Comparison of ENCODE assay signal across 13 cellular contexts in the genomic region with DNA sequence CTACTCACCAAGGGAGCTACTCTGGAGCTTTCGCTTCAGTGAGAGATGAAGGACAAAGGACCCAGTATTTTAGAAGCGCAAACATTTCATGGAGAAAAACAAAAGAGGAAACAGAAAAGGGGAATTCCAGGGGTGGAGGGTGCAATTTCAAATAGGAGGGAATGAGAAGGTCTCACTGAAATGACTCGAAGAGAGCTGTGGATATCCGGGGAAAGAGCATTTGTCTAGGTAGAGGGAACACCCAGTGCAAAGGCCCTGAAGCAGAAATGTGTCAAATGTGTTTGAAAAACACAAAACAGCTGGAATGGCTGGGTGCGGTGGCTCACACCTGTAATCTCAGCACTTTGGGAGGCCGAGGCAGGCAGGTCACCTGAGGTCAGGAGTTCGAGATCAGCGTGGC. TPM values are rescaled to one million over a fixed set of nuclear protein-coding genes. Genes with fewer than 3 reads are reported as not detected.
DNase-seq lines count a peak whose midpoint lies in the region; ATAC-seq and TF ChIP-seq lines count a peak whose summit lies in the region.
"Had no signal": no experiment of that assay in that cellular context is flagged by ENCODE, and none has a peak within 500 bp of the region (broad histone marks: within the 10 kb centered on the region; RNA-seq: fewer than 3 reads in every experiment).

No MANE protein-coding gene starts in this region.

- ATAC-seq in HG03095 (IDR thresholded peaks at IDR 0.05; ENCODE audit: unreplicated experiment) = no peak
- ATAC-seq in HG02571 (IDR thresholded peaks at IDR 0.05; ENCODE audit: unreplicated experiment) = no peak
- ATAC-seq: foreskin keratinocyte had no signal

- H3K27ac Mint-ChIP-seq in activated naive CD8-positive, alpha-beta T cell treated with anti-CD3 and anti-CD28 coated beads for 36 hours = peak overlapping the region; percentile 11
- peak overlapping the region in 2 of 3 experiments; percentile 8 to 21 for H3K27ac Mint-ChIP-seq in nephron

- H3K9me3 Mint-ChIP-seq in activated naive CD8-positive, alpha-beta T cell treated with anti-CD3 and anti-CD28 coated beads for 36 hours = no peaks in the 10 kb centered on the region
- H3K9me3 Mint-ChIP-seq in nephron = no peaks in the 10 kb centered on the region

- DNase-seq in GM12865 (ENCODE audit: low read depth) = no peak
- no peak for DNase-seq in activated naive CD8-positive, alpha-beta T cell treated with anti-CD3 and anti-CD28 coated beads for 36 hours
- DNase-seq in ecto neural progenitor cell (ENCODE audit: low spot score) = no peak
- no peak for DNase-seq in effector CD8-positive, alpha-beta T cell (lab: John Stamatoyannopoulos, UW)
- DNase-seq: activated effector memory CD4-positive, alpha-beta T cell treated with Interleukin-2 at 50 U/mL for 16 hours; cortex of kidney; foreskin keratinocyte had no signal

- H3K36me3 Mint-ChIP-seq in activated naive CD8-positive, alpha-beta T cell treated with anti-CD3 and anti-CD28 coated beads for 36 hours = peaks cover 55% of the 10 kb centered on the region
- peaks cover 20% of the 10 kb centered on the region for H3K36me3 Mint-ChIP-seq in nephron (ENCODE audit: low read depth)

- no peak for TF ChIP-seq CTCF in 22Rv1 (IDR thresholded peaks at IDR 0.05)
- TF ChIP-seq CTCF in GM12865 (IDR thresholded peaks at IDR 0.05; ENCODE audit: insufficient read depth, low read depth, low read length, missing control alignments) = no peak
- no peak for TF ChIP-seq CTCF in nephron (IDR thresholded peaks at IDR 0.05; ENCODE audit: unreplicated experiment in 3 of 3)

- H3K4me1 Mint-ChIP-seq in activated naive CD8-positive, alpha-beta T cell treated with anti-CD3 and anti-CD28 coated beads for 36 hours = peaks cover 61% of the 10 kb centered on the region
- peaks cover 61% of the 10 kb centered on the region for H3K4me1 Mint-ChIP-seq in nephron

- peak overlapping the region; percentile 72 for H3K4me3 ChIP-seq in GM12865 (ENCODE audit: low read depth, low read length)
- H3K4me3 ChIP-seq: ovary had no signal

- no peaks in the 10 kb centered on the region for H3K27me3 Mint-ChIP-seq in activated naive CD8-positive, alpha-beta T cell treated with anti-CD3 and anti-CD28 coated beads for 36 hours
- H3K27me3 Mint-ChIP-seq in nephron (ENCODE audit: low read depth) = no peaks in the 10 kb centered on the region

- peak overlapping the region; percentile 99; the same call in 1 of the 2 replicates for H3K27ac ChIP-seq in 22Rv1
- H3K27ac ChIP-seq: foreskin keratinocyte, ovary had no signal

- H3K4me3 Mint-ChIP-seq in activated naive CD8-positive, alpha-beta T cell treated with anti-CD3 and anti-CD28 coated beads for 36 hours = peak overlapping the region; percentile 77
- peak overlapping the region; percentile 54 to 95 (median 80) for H3K4me3 Mint-ChIP-seq in nephron

RNA-seq across cellular contexts. Expression of a gene that starts 2.4 kb away (rescaled TPM):
- 100 to 1,000 TPM; 104 to 113 TPM for total RNA-seq in activated naive CD8-positive, alpha-beta T cell treated with anti-CD3 and anti-CD28 coated beads for 36 hours

RNA-seq across cellular contexts. Expression of a gene that starts 9.8 kb away (rescaled TPM):
- total RNA-seq in activated naive CD8-positive, alpha-beta T cell treated with anti-CD3 and anti-CD28 coated beads for 36 hours = 100 to 1,000 TPM; 806 to 814 TPM

RNA-seq across cellular contexts. Expression of a gene that starts 28.0 kb away (rescaled TPM):
- 10 to 100 TPM; 62.9 to 65.0 TPM for total RNA-seq in activated naive CD8-positive, alpha-beta T cell treated with anti-CD3 and anti-CD28 coated beads for 36 hours

RNA-seq across cellular contexts. Expression of a gene that starts 40.4 kb away (rescaled TPM):
- under 1 TPM; 0.26 to 0.27 TPM for total RNA-seq in activated naive CD8-positive, alpha-beta T cell treated with anti-CD3 and anti-CD28 coated beads for 36 hours
- total RNA-seq: LHCN-M2 had no signal
